Comparison of ENCODE assay signal across 21 cellular contexts in genomic region chr7:147081117-147081516, GRCh38.
DNase-seq lines count a peak whose midpoint lies in the region; ATAC-seq and TF ChIP-seq lines count a peak whose summit lies in the region.
"Had no signal": no experiment of that assay in that cellular context is flagged by ENCODE, and none has a peak within 500 bp of the region (broad histone marks: within the 10 kb centered on the region; RNA-seq: fewer than 3 reads in every experiment).

No MANE protein-coding gene starts in this region.

- no peak for TF ChIP-seq CTCF in right atrium auricular region (IDR thresholded peaks at IDR 0.05)
- TF ChIP-seq CTCF in psoas muscle (IDR thresholded peaks at IDR 0.05): no peak

- DNase-seq in right cardiac atrium (peak; percentile 13 to 44 (median 36)), right atrium auricular region (ENCODE audit: low spot score) (no peak), RPMI8226 (peak; percentile 21), inferior parietal cortex (ENCODE audit: extremely low spot score) (peak; percentile 38), psoas muscle (no peak)
- DNase-seq: 8988T; ACHN; DMS153; NCI-H1092; NCI-H1417 treated with DMSO at 0.1 percent for 48 hours; NCI-H1694 treated with DMSO at 0.1 percent for 48 hours; NCI-H2081; NCI-H345; NCI-H524 treated with DMSO at 0.1 percent for 48 hours; NCI-H82; NK-92 treated with Interleukin-12 subunit alpha and Interleukin-12 subunit beta, amount 100 ng/mL, for 24 hours; PC-3; Right ventricle myocardium superior had no signal

- H3K4me3 ChIP-seq in right cardiac atrium (ENCODE audit: low read length) (no peak overlapping the region), right atrium auricular region (no peak overlapping the region), psoas muscle (no peak overlapping the region)
- H3K4me3 ChIP-seq: SJSA1 had no signal

- ATAC-seq in right cardiac atrium (peak; percentile 66 to 86), psoas muscle (no peak), GM21576 (IDR thresholded peaks at IDR 0.05; ENCODE audit: unreplicated experiment) (no peak), HG02678 (IDR thresholded peaks at IDR 0.05; ENCODE audit: unreplicated experiment) (no peak)
- ATAC-seq: PC-3 had no signal

- H3K36me3 ChIP-seq in right atrium auricular region (no peaks in the 10 kb centered on the region), psoas muscle (ENCODE audit: insufficient read depth in 1 of 2, low read depth in 1 of 2) (no peaks in the 10 kb centered on the region)
- H3K36me3 ChIP-seq: SJSA1 had no signal

- no peaks in the 10 kb centered on the region for H3K27me3 ChIP-seq in right cardiac atrium (ENCODE audit: control insufficient read depth, insufficient read depth)
- no peaks in the 10 kb centered on the region for H3K27me3 ChIP-seq in right atrium auricular region
- no peaks in the 10 kb centered on the region for H3K27me3 ChIP-seq in psoas muscle (ENCODE audit: insufficient read depth in 3 of 3, low read length in 2 of 3)
- H3K27me3 ChIP-seq: SJSA1 had no signal

- H3K27ac ChIP-seq in right cardiac atrium (ENCODE audit: low read length) (no peak overlapping the region), right atrium auricular region (no peak overlapping the region), psoas muscle (no peak overlapping the region)
- H3K27ac ChIP-seq: SJSA1 had no signal

- intact Hi-C loops in right cardiac atrium (cut with DNase I) (no loop called here), psoas muscle (cut with DNase I) (no loop called here)

- 55% methylated on average over 7 of the region's 7 CpGs for WGBS in right cardiac atrium
- WGBS in psoas muscle, 3 donors: 82 to 84% (median 83%) methylated on average over 7 of the region's 7 CpGs

- no peaks in the 10 kb centered on the region for H3K4me1 ChIP-seq in right cardiac atrium (ENCODE audit: control insufficient read depth, insufficient read depth, low read length)
- H3K4me1 ChIP-seq in right atrium auricular region: no peaks in the 10 kb centered on the region
- H3K4me1 ChIP-seq in psoas muscle: no peaks in the 10 kb centered on the region
- H3K4me1 ChIP-seq: SJSA1 had no signal

- H3K9me3 ChIP-seq in right cardiac atrium (ENCODE audit: control insufficient read depth, low read length) (no peaks in the 10 kb centered on the region), right atrium auricular region (no peaks in the 10 kb centered on the region), psoas muscle (no peaks in the 10 kb centered on the region)
- H3K9me3 ChIP-seq: SJSA1 had no signal

Comparison
In these comparisons a context has a peak if more than half of its experiments do, and no peak if none do; other contexts are left out.
1. DNase-seq: peak in right cardiac atrium (3 of 3), RPMI8226 (single experiment) and inferior parietal cortex (single experiment); none in right atrium auricular region (single experiment) and psoas muscle (0 of 2).
2. ATAC-seq: peak in right cardiac atrium (2 of 2); none in psoas muscle (0 of 4), GM21576 (single experiment) and HG02678 (single experiment).